Comparison of ENCODE assay signal across 28 cellular contexts in the genomic region with DNA sequence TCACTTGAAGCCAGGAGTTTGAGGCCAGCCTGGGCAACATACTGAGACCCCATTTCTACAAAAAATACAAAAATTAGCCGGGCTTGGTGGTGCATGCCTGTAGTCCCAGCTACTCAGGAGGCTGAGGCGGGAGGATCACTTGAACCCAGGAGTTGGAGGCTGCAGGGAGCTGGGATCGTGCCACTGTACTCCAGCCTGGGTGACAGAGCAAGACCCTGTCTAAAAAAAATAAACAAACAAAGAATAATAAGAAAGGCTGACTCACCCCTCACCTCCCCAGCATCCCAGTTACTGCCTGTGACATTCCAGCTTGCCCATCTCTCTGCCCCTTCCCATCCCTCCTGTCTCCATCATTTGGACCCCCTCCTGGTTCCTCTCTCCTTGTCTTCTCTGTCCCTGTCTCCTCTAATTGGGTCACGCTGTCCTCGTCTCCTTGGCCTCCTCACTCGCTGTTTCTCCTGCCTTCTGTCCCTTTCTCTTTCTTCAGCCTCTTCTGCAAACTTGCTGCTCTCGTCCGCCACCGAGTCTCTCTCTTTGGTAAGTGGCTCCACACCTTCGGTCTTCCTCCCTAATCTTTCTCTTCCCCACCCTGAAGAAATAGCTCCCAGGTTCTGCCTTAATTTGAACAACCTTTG.
"Had no signal": no experiment of that assay in that cellular context is flagged by ENCODE, and none has a peak within 500 bp of the region (broad histone marks: within the 10 kb centered on the region; RNA-seq: fewer than 3 reads in every experiment).

No MANE protein-coding gene starts in this region.

- H3K4me1 ChIP-seq: right atrium auricular region, right lobe of liver, testis, thyroid gland, vagina had no signal

- H3K9me3 Mint-ChIP-seq: immature natural killer cell; naive thymus-derived CD8-positive, alpha-beta T cell; nephron; neural crest cell; stimulated activated naive B cell treated with anti-CD40 and anti-IgM and Interleukin-4, amounts not matched to agents 10 μg/mL and 1 μg/mL and 100 μg/mL, for 72 hours had no signal

- ATAC-seq: left colon; left lung; lower lobe of right lung; naive thymus-derived CD8-positive, alpha-beta T cell; stimulated activated naive B cell treated with anti-CD40 and anti-IgM and Interleukin-4, amounts not matched to agents 10 μg/mL and 1 μg/mL and 100 μg/mL, for 72 hours; stimulated activated naive CD8-positive, alpha-beta T cell treated with anti-CD3 and anti-CD28 coated beads, Interleukin-15, Interleukin-2, amounts not matched to agents 100 U/mL and 50 U/mL, for 24 hours had no signal

- H3K36me3 Mint-ChIP-seq: immature natural killer cell; naive thymus-derived CD8-positive, alpha-beta T cell; stimulated activated naive B cell treated with anti-CD40 and anti-IgM and Interleukin-4, amounts not matched to agents 10 μg/mL and 1 μg/mL and 100 μg/mL, for 72 hours had no signal

- DNase-seq: hypothalamus; immature natural killer cell; kidney; left colon; lower lobe of right lung; mammary epithelial cell; mesenchymal stem cell; naive thymus-derived CD8-positive, alpha-beta T cell; occipital lobe; ovary; right lobe of liver; stimulated activated CD4-positive, alpha-beta T cell treated with anti-CD3 and anti-CD28 coated beads, Interleukin-12 subunit alpha, Interleukin-12 subunit beta, amount 100 ng/mL, for 4 hours; stimulated activated CD4-positive, alpha-beta T cell treated with anti-CD3 and anti-CD28 coated beads, Interleukin-15, amount 100 ng/mL, for 24 hours; stimulated activated CD4-positive, alpha-beta T cell treated with anti-CD3 and anti-CD28 coated beads, Interleukin-4, amount 100 ng/mL, for 24 hours; stimulated activated naive B cell treated with anti-CD40 and anti-IgM and Interleukin-4, amounts not matched to agents 10 μg/mL and 1 μg/mL and 100 μg/mL, for 72 hours; stimulated activated naive CD8-positive, alpha-beta T cell treated with anti-CD3 and anti-CD28 coated beads, Interleukin-15, Interleukin-2, amounts not matched to agents 100 U/mL and 50 U/mL, for 24 hours; stomach; testis; thyroid gland; transverse colon; upper lobe of left lung had no signal

- H3K4me3 Mint-ChIP-seq: immature natural killer cell; naive thymus-derived CD8-positive, alpha-beta T cell; nephron; neural crest cell; stimulated activated naive B cell treated with anti-CD40 and anti-IgM and Interleukin-4, amounts not matched to agents 10 μg/mL and 1 μg/mL and 100 μg/mL, for 72 hours had no signal

- H3K27ac Mint-ChIP-seq: immature natural killer cell; nephron; progenitor cell of endocrine pancreas; stimulated activated naive B cell treated with anti-CD40 and anti-IgM and Interleukin-4, amounts not matched to agents 10 μg/mL and 1 μg/mL and 100 μg/mL, for 72 hours had no signal

- H3K36me3 ChIP-seq: left lung, lower lobe of right lung, neutrophil, ovary, right atrium auricular region, right lobe of liver, stomach, thyroid gland, transverse colon, upper lobe of left lung, vagina had no signal

- H3K27ac ChIP-seq: left lung, lower lobe of right lung, neutrophil, ovary, right atrium auricular region, right lobe of liver, stomach, testis, thyroid gland, transverse colon, upper lobe of left lung, vagina had no signal

- H3K9me3 ChIP-seq: left lung, lower lobe of right lung, neutrophil, ovary, right atrium auricular region, right lobe of liver, stomach, testis, thyroid gland, transverse colon, upper lobe of left lung, vagina had no signal

- H3K4me3 ChIP-seq: left lung, lower lobe of right lung, ovary, right atrium auricular region, right lobe of liver, stomach, testis, thyroid gland, transverse colon, upper lobe of left lung, vagina had no signal

- H3K27me3 ChIP-seq: ovary, right atrium auricular region, right lobe of liver, testis, thyroid gland, transverse colon, upper lobe of left lung, vagina had no signal

- H3K4me1 Mint-ChIP-seq: nephron had no signal
